Comparison of ENCODE assay signal across 11 cellular contexts in genomic region chr4:140726776-140727500, GRCh38. TPM values are rescaled to one million over a fixed set of nuclear protein-coding genes. Genes with fewer than 3 reads are reported as not detected.
DNase-seq lines count a peak whose midpoint lies in the region; ATAC-seq and TF ChIP-seq lines count a peak whose summit lies in the region.
"Had no signal": no experiment of that assay in that cellular context is flagged by ENCODE, and none has a peak within 500 bp of the region (broad histone marks: within the 10 kb centered on the region; RNA-seq: fewer than 3 reads in every experiment).

No MANE protein-coding gene starts in this region.

- no peaks in the 10 kb centered on the region for H3K27me3 Mint-ChIP-seq in type B pancreatic cell

- no peaks in the 10 kb centered on the region for H3K9me3 ChIP-seq in heart left ventricle

- H3K27ac Mint-ChIP-seq in type B pancreatic cell, result peak overlapping the region; percentile 83
- H3K27ac Mint-ChIP-seq: activated T-helper 1 cell treated with anti-CD3 and anti-CD28 coated beads, Interleukin-12 subunit alpha, Interleukin-12 subunit beta, Interleukin-2, Interleukin-4 antibody, amounts not matched to agents 30 ng/mL and 10 ng/mL and 1 ng/mL, durations not matched to agents 14 hours and 24 hours and 36 hours; nephron progenitor cell had no signal

- peaks cover 8 to 51% (median 32%) of the 10 kb centered on the region in 12 donors for H3K4me1 ChIP-seq in heart left ventricle

- no peaks in the 10 kb centered on the region for H3K36me3 ChIP-seq in heart left ventricle

- no peaks in the 10 kb centered on the region for H3K27me3 ChIP-seq in heart left ventricle

- whole genome bisulfite sequencing in heart left ventricle, 4 donors, result 72 to 81% (median 77%) methylated on average over 3 of the region's 3 CpGs

- no peak overlapping the region for H3K4me3 ChIP-seq in heart left ventricle

- TF ChIP-seq CTCF in heart left ventricle (IDR thresholded peaks at IDR 0.05) (no peak), type B pancreatic cell (conservative IDR thresholded peaks at IDR 0.05) (no peak)

- H3K4me1 Mint-ChIP-seq in type B pancreatic cell (ENCODE audit: unreplicated experiment), result peaks cover 34% of the 10 kb centered on the region

- DNase-seq in heart left ventricle, result no peak
- DNase-seq in Right ventricle myocardium inferior (ENCODE audit: missing footprints), result no peak
- DNase-seq in left colon, result no peak
- no peak for DNase-seq in type B pancreatic cell (ENCODE audit: extremely low spot score, unreplicated experiment)
- no peak for DNase-seq in NCI-H2107 (lab: John Stamatoyannopoulos, UW)
- no peak for DNase-seq in activated T-cell treated with anti-CD3 and anti-CD28 coated beads, Interleukin-2, amount 50 U/mL, for 1 hour
- DNase-seq in NCI-H526 (lab: John Stamatoyannopoulos, UW), result no peak
- DNase-seq: MM.1S, nephron progenitor cell had no signal

- peak overlapping the region in 4 of 12 donors; percentile 6 to 18 (median 12) for H3K27ac ChIP-seq in heart left ventricle

- ATAC-seq in heart left ventricle, result peak in 3 of 4 donors; percentile 15 to 43 (median 18)
- ATAC-seq in Right ventricle myocardium inferior, result no peak
- ATAC-seq in SK-N-SH treated with all-trans-retinoic acid at 6 μM for 48 hours, result peak; percentile 31
- ATAC-seq in left colon, result peak; percentile 79

- H3K9me3 Mint-ChIP-seq in type B pancreatic cell, result no peaks in the 10 kb centered on the region
- H3K9me3 Mint-ChIP-seq: activated T-helper 1 cell treated with anti-CD3 and anti-CD28 coated beads, Interleukin-12 subunit alpha, Interleukin-12 subunit beta, Interleukin-2, Interleukin-4 antibody, amounts not matched to agents 30 ng/mL and 10 ng/mL and 1 ng/mL, durations not matched to agents 14 hours and 24 hours and 36 hours; nephron progenitor cell had no signal

- H3K4me3 Mint-ChIP-seq in type B pancreatic cell, result no peak overlapping the region
- H3K4me3 Mint-ChIP-seq: activated T-helper 1 cell treated with anti-CD3 and anti-CD28 coated beads, Interleukin-12 subunit alpha, Interleukin-12 subunit beta, Interleukin-2, Interleukin-4 antibody, amounts not matched to agents 30 ng/mL and 10 ng/mL and 1 ng/mL, durations not matched to agents 14 hours and 24 hours and 36 hours; nephron progenitor cell had no signal

- H3K36me3 Mint-ChIP-seq in type B pancreatic cell, result peaks cover 8% of the 10 kb centered on the region

- no peak for TF ChIP-seq POLR2A in heart left ventricle (IDR thresholded peaks at IDR 0.05)

- intact Hi-C loops in heart left ventricle (cut with DNase I), result no loop called here
- intact Hi-C loops in Right ventricle myocardium inferior (cut with DNase I), result no loop called here
- intact Hi-C loops in left colon (cut with DNase I, micrococcal nuclease), result no loop called here

TF ChIP-seq in SK-N-SH treated with all-trans-retinoic acid at 6 μM for 48 hours, 23 proteins besides CTCF, POLR2A, EP300 and RAD21:
- TF ChIP-seq CSDC2 (CRISPR knock-in tag; IDR thresholded peaks at IDR 0.05), result no peak
- TF ChIP-seq TOX (CRISPR knock-in tag; IDR thresholded peaks at IDR 0.05; ENCODE audit: borderline replicate concordance), result no peak
- no peak for TF ChIP-seq SNAI2 (CRISPR knock-in tag; IDR thresholded peaks at IDR 0.05)
- TF ChIP-seq BACH2 (CRISPR knock-in tag; IDR thresholded peaks at IDR 0.05; ENCODE audit: borderline replicate concordance), result no peak
- no peak for TF ChIP-seq TCF4 (CRISPR knock-in tag; IDR thresholded peaks at IDR 0.05; ENCODE audit: borderline replicate concordance)
- TF ChIP-seq ZNF565 (CRISPR knock-in tag; conservative IDR thresholded peaks at IDR 0.05; ENCODE audit: low read depth), result no peak
- no peak for TF ChIP-seq RARB (CRISPR knock-in tag; IDR thresholded peaks at IDR 0.05)
- 0 out of 2 replicates have a peak, but pooled peaks have one; percentile 34 for TF ChIP-seq GLIS3 (CRISPR knock-in tag; IDR thresholded peaks at IDR 0.05)
- no peak for TF ChIP-seq ZNF8 (CRISPR knock-in tag; IDR thresholded peaks at IDR 0.05)
- TF ChIP-seq ZFP3 (CRISPR knock-in tag; IDR thresholded peaks at IDR 0.05), result no peak; the same call in 1 of the 2 replicates
- peak; percentile 74 for TF ChIP-seq ISL1 (CRISPR knock-in tag; IDR thresholded peaks at IDR 0.05)
- TF ChIP-seq ZNF70 (CRISPR knock-in tag; IDR thresholded peaks at IDR 0.05), result no peak
- TF ChIP-seq ARNTL (CRISPR knock-in tag; IDR thresholded peaks at IDR 0.05; ENCODE audit: borderline replicate concordance, low read depth), result no peak
- TF ChIP-seq TSHZ2 (CRISPR knock-in tag; IDR thresholded peaks at IDR 0.05), result no peak
- no peak for TF ChIP-seq ZC3H10 (CRISPR knock-in tag; IDR thresholded peaks at IDR 0.05)
- no peak for TF ChIP-seq POU6F1 (CRISPR knock-in tag; IDR thresholded peaks at IDR 0.05; ENCODE audit: borderline replicate concordance, low read depth)
- TF ChIP-seq, protein P1, sequence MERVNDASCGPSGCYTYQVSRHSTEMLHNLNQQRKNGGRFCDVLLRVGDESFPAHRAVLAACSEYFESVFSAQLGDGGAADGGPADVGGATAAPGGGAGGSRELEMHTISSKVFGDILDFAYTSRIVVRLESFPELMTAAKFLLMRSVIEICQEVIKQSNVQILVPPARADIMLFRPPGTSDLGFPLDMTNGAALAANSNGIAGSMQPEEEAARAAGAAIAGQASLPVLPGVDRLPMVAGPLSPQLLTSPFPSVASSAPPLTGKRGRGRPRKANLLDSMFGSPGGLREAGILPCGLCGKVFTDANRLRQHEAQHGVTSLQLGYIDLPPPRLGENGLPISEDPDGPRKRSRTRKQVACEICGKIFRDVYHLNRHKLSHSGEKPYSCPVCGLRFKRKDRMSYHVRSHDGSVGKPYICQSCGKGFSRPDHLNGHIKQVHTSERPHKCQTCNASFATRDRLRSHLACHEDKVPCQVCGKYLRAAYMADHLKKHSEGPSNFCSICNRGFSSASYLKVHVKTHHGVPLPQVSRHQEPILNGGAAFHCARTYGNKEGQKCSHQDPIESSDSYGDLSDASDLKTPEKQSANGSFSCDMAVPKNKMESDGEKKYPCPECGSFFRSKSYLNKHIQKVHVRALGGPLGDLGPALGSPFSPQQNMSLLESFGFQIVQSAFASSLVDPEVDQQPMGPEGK (CRISPR knock-in tag; IDR thresholded peaks at IDR 0.05; ENCODE audit: borderline replicate concordance), result no peak

RNA-seq across cellular contexts. Expression of gene TBC1D9, which starts 29.2 kb away (rescaled TPM):
- total RNA-seq in heart left ventricle, result 10 to 100 TPM in 8 of 9 donors, 1 to 10 TPM in 1; 8.5 to 26.5 (median 15.0) TPM
- polyA plus RNA-seq in heart left ventricle, result 10 to 100 TPM in 1 of 2 donors, 1 to 10 TPM in 1; 4.6 to 10.1 TPM
- total RNA-seq in Right ventricle myocardium inferior, result 11.1 TPM
- total RNA-seq in left colon, result 10 to 100 TPM; 10.7 to 20.5 TPM
- 29.1 and 34.1 TPM in 2 replicates for total RNA-seq in type B pancreatic cell (ENCODE audit: low replicate concordance)
- total RNA-seq: activated T-helper 1 cell treated with anti-CD3 and anti-CD28 coated beads, Interleukin-12 subunit alpha, Interleukin-12 subunit beta, Interleukin-2, Interleukin-4 antibody, amounts not matched to agents 30 ng/mL and 10 ng/mL and 1 ng/mL, durations not matched to agents 14 hours and 24 hours and 36 hours had no signal
